17 cellular contexts compared by ENCODE assay signal in genomic region chr10:131577786-131578471, GRCh38.
"Had no signal": no experiment of that assay in that cellular context is flagged by ENCODE, and none has a peak within 500 bp of the region (broad histone marks: within the 10 kb centered on the region; RNA-seq: fewer than 3 reads in every experiment).

No MANE protein-coding gene starts in this region.

- H3K4me3 ChIP-seq: esophagus squamous epithelium, SK-N-MC, smooth muscle cell, testis had no signal

- H3K9me3 ChIP-seq: esophagus squamous epithelium, neutrophil, testis had no signal

- H3K4me3 Mint-ChIP-seq: activated T-cell treated with anti-CD3 and anti-CD28 coated beads, Interleukin-2, amount 50 U/mL, for 4 hours; mesothelial cell of epicardium; stimulated activated naive CD8-positive, alpha-beta T cell treated with anti-CD3 and anti-CD28 coated beads, Interleukin-15, Interleukin-2, amounts not matched to agents 100 ng/mL and 50 ng/mL, for 24 hours; T-cell had no signal

- ATAC-seq: activated T-cell treated with anti-CD3 and anti-CD28 coated beads, Interleukin-2, amount 50 U/mL, for 4 hours; right cardiac atrium; T-cell had no signal

- H3K9me3 Mint-ChIP-seq: activated T-cell treated with anti-CD3 and anti-CD28 coated beads, Interleukin-2, amount 50 U/mL, for 4 hours; mesothelial cell of epicardium; stimulated activated naive CD8-positive, alpha-beta T cell treated with anti-CD3 and anti-CD28 coated beads, Interleukin-15, Interleukin-2, amounts not matched to agents 100 ng/mL and 50 ng/mL, for 24 hours; T-cell had no signal

- H3K4me1 ChIP-seq: esophagus squamous epithelium, testis had no signal

- DNase-seq: activated CD4-positive, alpha-beta T cell treated with anti-CD3 and anti-CD28 coated beads, Interleukin-2, amount 50 U/mL, for 4 hours; activated effector memory CD4-positive, alpha-beta T cell treated with Interleukin-2 at 50 U/mL for 16 hours; activated naive CD4-positive, alpha-beta T cell treated with anti-CD3 and anti-CD28 coated beads, Interleukin-2, amount 50 U/mL, for 16 hours; activated T-cell treated with anti-CD3 and anti-CD28 coated beads, Interleukin-2, amount 50 U/mL, for 4 hours; caudate nucleus; effector CD4-positive, alpha-beta T cell; esophagus squamous epithelium; glutamatergic neuron; T-cell; T-helper 9 cell; testis had no signal

- H3K27ac ChIP-seq: esophagus squamous epithelium, neutrophil, SK-N-MC, testis had no signal

- H3K27me3 ChIP-seq: neutrophil, testis had no signal

- H3K27ac Mint-ChIP-seq: mesothelial cell of epicardium; stimulated activated naive CD8-positive, alpha-beta T cell treated with anti-CD3 and anti-CD28 coated beads, Interleukin-15, Interleukin-2, amounts not matched to agents 100 ng/mL and 50 ng/mL, for 24 hours; T-cell had no signal

- H3K4me2 ChIP-seq: smooth muscle cell had no signal

- H3K27me3 Mint-ChIP-seq: stimulated activated naive CD8-positive, alpha-beta T cell treated with anti-CD3 and anti-CD28 coated beads, Interleukin-15, Interleukin-2, amounts not matched to agents 100 ng/mL and 50 ng/mL, for 24 hours had no signal

- H3K36me3 Mint-ChIP-seq: mesothelial cell of epicardium, T-cell had no signal

- H3K36me3 ChIP-seq: esophagus squamous epithelium, neutrophil had no signal

- H3K4me1 Mint-ChIP-seq: mesothelial cell of epicardium, T-cell had no signal
